In the genomic region with DNA sequence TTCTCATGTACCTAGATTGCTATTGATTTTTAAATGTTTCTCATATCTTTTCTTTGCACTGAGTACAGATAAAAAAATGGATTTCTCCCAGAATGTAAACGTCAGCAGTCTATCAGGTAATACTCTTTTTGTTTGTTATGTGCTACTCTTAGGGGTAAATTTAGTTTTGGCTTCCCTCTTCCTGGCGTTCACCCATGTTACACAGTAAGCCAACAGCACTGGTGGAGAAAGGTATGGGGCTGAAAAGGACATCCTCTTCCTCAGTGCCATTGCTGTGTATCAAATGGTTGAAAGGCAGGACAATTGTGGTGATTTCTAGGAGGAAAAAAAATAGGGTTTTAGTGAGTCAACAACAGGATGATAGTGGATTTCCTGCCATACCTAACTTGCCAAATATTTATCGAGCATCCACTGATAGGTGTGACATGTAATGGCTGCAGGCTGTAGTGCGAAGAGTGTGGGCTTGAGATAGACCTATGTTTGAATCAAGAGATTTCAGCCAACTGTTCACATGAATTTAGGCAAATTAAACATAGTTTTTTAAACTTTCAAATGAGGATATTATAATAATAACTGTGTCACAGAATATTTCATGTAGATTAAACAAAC, we compare ENCODE assay signal across 25 cellular contexts. TPM values are rescaled to one million over a fixed set of nuclear protein-coding genes. Genes with fewer than 3 reads are reported as not detected.
DNase-seq lines count a peak whose midpoint lies in the region; ATAC-seq, FAIRE-seq and TF ChIP-seq lines count a peak whose summit lies in the region.
"Had no signal": no experiment of that assay in that cellular context is flagged by ENCODE, and none has a peak within 500 bp of the region (broad histone marks: within the 10 kb centered on the region; RNA-seq: fewer than 3 reads in every experiment).

No MANE protein-coding gene starts in this region.

- intact Hi-C loops in activated CD8-positive, alpha-beta T cell treated with anti-CD3 and anti-CD28 coated beads for 36 hours (cut with micrococcal nuclease): no loop called here

- no peak for ATAC-seq in activated CD8-positive, alpha-beta T cell treated with anti-CD3 and anti-CD28 coated beads, Interleukin-2, amount 10 ng/mL, durations not matched to agents 7 days and 5 days
- no peak for ATAC-seq in activated CD8-positive, alpha-beta T cell treated with anti-CD3 and anti-CD28 coated beads for 36 hours
- peak; percentile 81 for ATAC-seq in central memory CD8-positive, alpha-beta T cell (replicated peaks; ENCODE audit: extremely low read depth, poor library complexity, severe bottlenecking)
- no peak for ATAC-seq in naive thymus-derived CD8-positive, alpha-beta T cell
- no peak for ATAC-seq in HG03565 (IDR thresholded peaks at IDR 0.05; ENCODE audit: unreplicated experiment)
- ATAC-seq: CD8-positive, alpha-beta T cell; K562 had no signal

- no peak for DNase-seq in activated CD8-positive, alpha-beta T cell treated with anti-CD3 and anti-CD28 coated beads, Interleukin-2, amount 10 ng/mL, durations not matched to agents 7 days and 5 days
- DNase-seq in activated CD8-positive, alpha-beta T cell treated with anti-CD3 and anti-CD28 coated beads for 36 hours: no peak
- no peak for DNase-seq in H54 (ENCODE audit: insufficient read length, low spot score)
- no peak for DNase-seq in central memory CD8-positive, alpha-beta T cell (ENCODE audit: low spot score in 2 of 2)
- DNase-seq in naive thymus-derived CD8-positive, alpha-beta T cell: no peak
- DNase-seq in NCI-H1694 (lab: John Stamatoyannopoulos, UW): no peak
- DNase-seq in NCI-H1930 (lab: John Stamatoyannopoulos, UW): no peak
- DNase-seq: 8988T; C1 segment of cervical spinal cord; Calu3; CD8-positive, alpha-beta T cell; MM.1S; NCI-H1048; NCI-H1417 treated with DMSO at 0.1 percent for 48 hours; NCI-H187 treated with DMSO at 0.1 percent for 48 hours; NCI-H2227 treated with DMSO at 0.1 percent for 48 hours; NCI-H510A; OCI-M1; SJCRH30 had no signal

- peak overlapping the region; percentile 69 for H3K27ac Mint-ChIP-seq in activated CD8-positive, alpha-beta T cell treated with anti-CD3 and anti-CD28 coated beads, Interleukin-2, amount 10 ng/mL, durations not matched to agents 7 days and 5 days
- H3K27ac Mint-ChIP-seq in activated CD8-positive, alpha-beta T cell treated with anti-CD3 and anti-CD28 coated beads for 36 hours: no peak overlapping the region
- peak overlapping the region; percentile 80 for H3K27ac Mint-ChIP-seq in central memory CD8-positive, alpha-beta T cell (ENCODE audit: low read depth)
- peak overlapping the region in 6 of 10 donors; percentile 4 to 79 (median 31) for H3K27ac Mint-ChIP-seq in naive thymus-derived CD8-positive, alpha-beta T cell
- H3K27ac Mint-ChIP-seq: CD8-positive, alpha-beta T cell had no signal

- TF ChIP-seq CTCF in activated CD8-positive, alpha-beta T cell treated with anti-CD3 and anti-CD28 coated beads for 36 hours (IDR thresholded peaks at IDR 0.05): no peak

- peak; percentile 15 for FAIRE-seq in H54 (lab: Jason Lieb, UNC)
- FAIRE-seq: GM19239, H1, K562, RCC 7860 had no signal

- CTCF ChIA-PET in activated CD8-positive, alpha-beta T cell treated with anti-CD3 and anti-CD28 coated beads, Interleukin-2, amount 10 ng/mL, durations not matched to agents 7 days and 5 days (lab: Charles Lee): no interaction called here
- CTCF ChIA-PET in activated CD8-positive, alpha-beta T cell treated with anti-CD3 and anti-CD28 coated beads for 36 hours (lab: Charles Lee): no interaction called here

- peaks cover 3% of the 10 kb centered on the region for H3K36me3 Mint-ChIP-seq in activated CD8-positive, alpha-beta T cell treated with anti-CD3 and anti-CD28 coated beads, Interleukin-2, amount 10 ng/mL, durations not matched to agents 7 days and 5 days (ENCODE audit: low read depth)
- no peaks in the 10 kb centered on the region for H3K36me3 Mint-ChIP-seq in activated CD8-positive, alpha-beta T cell treated with anti-CD3 and anti-CD28 coated beads for 36 hours (ENCODE audit: low read depth)
- no peaks in the 10 kb centered on the region for H3K36me3 Mint-ChIP-seq in central memory CD8-positive, alpha-beta T cell (ENCODE audit: insufficient read depth)
- no peaks in the 10 kb centered on the region for H3K36me3 Mint-ChIP-seq in naive thymus-derived CD8-positive, alpha-beta T cell
- H3K36me3 Mint-ChIP-seq: CD8-positive, alpha-beta T cell had no signal

- H3K9me3 Mint-ChIP-seq in activated CD8-positive, alpha-beta T cell treated with anti-CD3 and anti-CD28 coated beads, Interleukin-2, amount 10 ng/mL, durations not matched to agents 7 days and 5 days (ENCODE audit: insufficient read depth): peaks cover 11% of the 10 kb centered on the region
- no peaks in the 10 kb centered on the region for H3K9me3 Mint-ChIP-seq in activated CD8-positive, alpha-beta T cell treated with anti-CD3 and anti-CD28 coated beads for 36 hours
- no peaks in the 10 kb centered on the region for H3K9me3 Mint-ChIP-seq in central memory CD8-positive, alpha-beta T cell
- no peaks in the 10 kb centered on the region for H3K9me3 Mint-ChIP-seq in naive thymus-derived CD8-positive, alpha-beta T cell
- H3K9me3 Mint-ChIP-seq: CD8-positive, alpha-beta T cell had no signal

- H3K4me1 Mint-ChIP-seq in activated CD8-positive, alpha-beta T cell treated with anti-CD3 and anti-CD28 coated beads, Interleukin-2, amount 10 ng/mL, durations not matched to agents 7 days and 5 days (ENCODE audit: low read depth): peaks cover 17% of the 10 kb centered on the region
- peaks cover 9% of the 10 kb centered on the region for H3K4me1 Mint-ChIP-seq in activated CD8-positive, alpha-beta T cell treated with anti-CD3 and anti-CD28 coated beads for 36 hours (ENCODE audit: low read depth)
- peaks cover 12% of the 10 kb centered on the region for H3K4me1 Mint-ChIP-seq in central memory CD8-positive, alpha-beta T cell
- peaks cover 3 to 13% (median 10%) of the 10 kb centered on the region in 4 donors for H3K4me1 Mint-ChIP-seq in naive thymus-derived CD8-positive, alpha-beta T cell

- POLR2A ChIA-PET in activated CD8-positive, alpha-beta T cell treated with anti-CD3 and anti-CD28 coated beads, Interleukin-2, amount 10 ng/mL, durations not matched to agents 7 days and 5 days (lab: Charles Lee): no interaction called here
- POLR2A ChIA-PET in activated CD8-positive, alpha-beta T cell treated with anti-CD3 and anti-CD28 coated beads for 36 hours (lab: Charles Lee): interaction anchor here (1.1 kb wide), 1 partner anchor 16 kb away, joined by 3 read pairs; no protein-coding TSS in a partner anchor
- POLR2A ChIA-PET in naive thymus-derived CD8-positive, alpha-beta T cell (lab: Charles Lee): interaction anchor here (0.7 kb wide), 1 partner anchor 374 kb away, joined by 3 read pairs; no protein-coding TSS in a partner anchor

- TF ChIP-seq POLR2A in H54 (IDR thresholded peaks at IDR 0.05; ENCODE audit: low read depth, low read length): no peak

- no peak overlapping the region for H3K4me3 Mint-ChIP-seq in activated CD8-positive, alpha-beta T cell treated with anti-CD3 and anti-CD28 coated beads, Interleukin-2, amount 10 ng/mL, durations not matched to agents 7 days and 5 days
- no peak overlapping the region for H3K4me3 Mint-ChIP-seq in activated CD8-positive, alpha-beta T cell treated with anti-CD3 and anti-CD28 coated beads for 36 hours
- H3K4me3 Mint-ChIP-seq in central memory CD8-positive, alpha-beta T cell: peak overlapping the region; percentile 9
- no peak overlapping the region for H3K4me3 Mint-ChIP-seq in naive thymus-derived CD8-positive, alpha-beta T cell
- H3K4me3 Mint-ChIP-seq: CD8-positive, alpha-beta T cell had no signal

- H3K27me3 Mint-ChIP-seq in activated CD8-positive, alpha-beta T cell treated with anti-CD3 and anti-CD28 coated beads, Interleukin-2, amount 10 ng/mL, durations not matched to agents 7 days and 5 days (ENCODE audit: low read depth): no peaks in the 10 kb centered on the region
- no peaks in the 10 kb centered on the region for H3K27me3 Mint-ChIP-seq in activated CD8-positive, alpha-beta T cell treated with anti-CD3 and anti-CD28 coated beads for 36 hours
- H3K27me3 Mint-ChIP-seq in central memory CD8-positive, alpha-beta T cell: no peaks in the 10 kb centered on the region
- no peaks in the 10 kb centered on the region for H3K27me3 Mint-ChIP-seq in naive thymus-derived CD8-positive, alpha-beta T cell

RNA-seq across cellular contexts. Expression of gene KLRF2, which starts 7.5 kb away (rescaled TPM):
- total RNA-seq in activated CD8-positive, alpha-beta T cell treated with anti-CD3 and anti-CD28 coated beads, Interleukin-2, amount 10 ng/mL, durations not matched to agents 7 days and 5 days: under 1 TPM; 0.79 to 0.94 TPM
- total RNA-seq in activated CD8-positive, alpha-beta T cell treated with anti-CD3 and anti-CD28 coated beads for 36 hours: not detected
- total RNA-seq in naive thymus-derived CD8-positive, alpha-beta T cell: not detected
- not detected for polyA plus RNA-seq in naive thymus-derived CD8-positive, alpha-beta T cell
- total RNA-seq: Calu3; CD8-positive, alpha-beta T cell; H1; K562; LHCN-M2; SJCRH30 had no signal
- polyA plus RNA-seq: H1, K562 had no signal

RNA-seq across cellular contexts. Expression of gene CLEC2B, which starts 19.6 kb away (rescaled TPM):
- total RNA-seq in activated CD8-positive, alpha-beta T cell treated with anti-CD3 and anti-CD28 coated beads, Interleukin-2, amount 10 ng/mL, durations not matched to agents 7 days and 5 days: 10 to 100 TPM; 55.2 to 58.8 TPM
- total RNA-seq in activated CD8-positive, alpha-beta T cell treated with anti-CD3 and anti-CD28 coated beads for 36 hours: 10 to 100 TPM; 38.4 to 43.2 TPM
- total RNA-seq in naive thymus-derived CD8-positive, alpha-beta T cell: 10 to 100 TPM; 85.1 to 95.6 TPM
- polyA plus RNA-seq in naive thymus-derived CD8-positive, alpha-beta T cell: 10 to 100 TPM; 36.8 to 78.4 (median 41.9) TPM
- total RNA-seq: Calu3, H1, SJCRH30 had no signal
- polyA plus RNA-seq: H1 had no signal

RNA-seq across cellular contexts. Expression of gene CLEC2A, which starts 43.4 kb away (rescaled TPM):
- total RNA-seq in activated CD8-positive, alpha-beta T cell treated with anti-CD3 and anti-CD28 coated beads, Interleukin-2, amount 10 ng/mL, durations not matched to agents 7 days and 5 days: not detected
- total RNA-seq in activated CD8-positive, alpha-beta T cell treated with anti-CD3 and anti-CD28 coated beads for 36 hours: not detected
- total RNA-seq in naive thymus-derived CD8-positive, alpha-beta T cell: not detected
- polyA plus RNA-seq in naive thymus-derived CD8-positive, alpha-beta T cell: not detected
- total RNA-seq: Calu3; CD8-positive, alpha-beta T cell; K562; LHCN-M2; SJCRH30 had no signal
- polyA plus RNA-seq: K562 had no signal
